ENCODE assay signal across 10 cellular contexts in genomic region chr15:45117327-45118130, GRCh38. TPM values are rescaled to one million over a fixed set of nuclear protein-coding genes. Genes with fewer than 3 reads are reported as not detected.
DNase-seq lines count a peak whose midpoint lies in the region; ATAC-seq, FAIRE-seq and TF ChIP-seq lines count a peak whose summit lies in the region.
"Had no signal": no experiment of that assay in that cellular context is flagged by ENCODE, and none has a peak within 500 bp of the region (broad histone marks: within the 10 kb centered on the region; RNA-seq: fewer than 3 reads in every experiment).

No MANE protein-coding gene starts in this region.

- H3K9me3 ChIP-seq in kidney (ENCODE audit: control insufficient read depth in 1 of 2, low read length in 2 of 2) = no peaks in the 10 kb centered on the region
- H3K9me3 ChIP-seq in subcutaneous abdominal adipose tissue (ENCODE audit: control insufficient read depth in 5 of 5, low read length in 5 of 5) = no peaks in the 10 kb centered on the region

- FAIRE-seq in kidney (lab: Jason Lieb, UNC) (no peak), D721Med (lab: Jason Lieb, UNC) (no peak)

- no peak for TF ChIP-seq CTCF in kidney (IDR thresholded peaks at IDR 0.05; ENCODE audit: borderline replicate concordance, extremely low read depth, insufficient read depth)
- no peak for TF ChIP-seq CTCF in GM13976 (IDR thresholded peaks at IDR 0.05; ENCODE audit: borderline replicate concordance, control extremely low read depth, extremely low read depth, insufficient read depth, missing control alignments)
- TF ChIP-seq CTCF in D721Med (IDR thresholded peaks at IDR 0.05; ENCODE audit: insufficient read depth, missing control alignments) = no peak

- H3K4me3 ChIP-seq in kidney (ENCODE audit: low read length in 2 of 2) (peak overlapping the region; percentile 9 to 34), subcutaneous abdominal adipose tissue (ENCODE audit: low read depth in 1 of 5, low read length in 5 of 5) (peak overlapping the region; percentile 36 to 54 (median 42))

- intact Hi-C loops in kidney (cut with DNase I) = no loop called here

- ATAC-seq in T-cell (replicated peaks in 1 of 4) = peak; percentile 5 to 29 (median 10)

- POLR2A ChIA-PET in T-cell (lab: Charles Lee) = interaction anchor here in 1 of 2 donors (0.6 kb wide), 1 partner anchor 71 kb away, joined by 3 read pairs; the partner anchor contains the start of gene SHF

- CTCF ChIA-PET in T-cell (lab: Charles Lee) = interaction anchor here (0.5 to 1.5 kb wide), 16 partner anchors 8 to 542 kb away, joined by 3 to 19 read pairs (median 4); partner anchors contain the start of genes BLOC1S6 (in 1 of the 2), DUOX1 (in 1 of the 2) and DUOXA1 (in 1 of the 2)

- peaks cover 0 to 31% of the 10 kb centered on the region in 2 donors for H3K4me1 ChIP-seq in kidney (ENCODE audit: control insufficient read depth in 1 of 2, insufficient read depth in 1 of 2, low read depth in 1 of 2, low read length in 2 of 2)
- peaks cover 1 to 31% (median 27%) of the 10 kb centered on the region in 5 donors for H3K4me1 ChIP-seq in subcutaneous abdominal adipose tissue (ENCODE audit: control insufficient read depth in 5 of 5, insufficient read depth in 5 of 5, low read length in 5 of 5)

- no peak overlapping the region for H3K9ac ChIP-seq in kidney (ENCODE audit: low read length in 2 of 2)
- peak overlapping the region in 2 of 5 donors; percentile 10 to 37 for H3K9ac ChIP-seq in subcutaneous abdominal adipose tissue (ENCODE audit: low read length in 5 of 5)

- H3K4me3 Mint-ChIP-seq in T-helper 2 cell treated with Interferon-gamma antibody and Interleukin-4, amounts not matched to agents 5 μg/mL and 100 μg/mL, for 36 hours = peak overlapping the region; percentile 72
- peak overlapping the region; percentile 63 to 72 (median 71) for H3K4me3 Mint-ChIP-seq in T-cell

- no peak overlapping the region for H3K27ac Mint-ChIP-seq in T-helper 2 cell treated with Interferon-gamma antibody and Interleukin-4, amounts not matched to agents 5 μg/mL and 100 μg/mL, for 36 hours
- peak overlapping the region in 1 of 2 donors; percentile 55 for H3K27ac Mint-ChIP-seq in T-cell

- no peak overlapping the region for H3K27ac ChIP-seq in kidney (ENCODE audit: low read depth in 2 of 2, low read length in 2 of 2)
- H3K27ac ChIP-seq in subcutaneous abdominal adipose tissue (ENCODE audit: low read depth, low read length) = no peak overlapping the region

- H3K36me3 ChIP-seq in kidney (ENCODE audit: control insufficient read depth in 1 of 2, insufficient read depth in 2 of 2, low read length in 2 of 2) (no peaks in the 10 kb centered on the region), subcutaneous abdominal adipose tissue (ENCODE audit: control insufficient read depth in 5 of 5, insufficient read depth in 5 of 5, low read length in 5 of 5) (no peaks in the 10 kb centered on the region)

- peaks cover 6% of the 10 kb centered on the region for H3K4me1 Mint-ChIP-seq in T-helper 2 cell treated with Interferon-gamma antibody and Interleukin-4, amounts not matched to agents 5 μg/mL and 100 μg/mL, for 36 hours (ENCODE audit: low read depth)
- peaks cover 40 to 49% (median 43%) of the 10 kb centered on the region in 3 donors for H3K4me1 Mint-ChIP-seq in T-cell

- H3K9me3 Mint-ChIP-seq in T-helper 2 cell treated with Interferon-gamma antibody and Interleukin-4, amounts not matched to agents 5 μg/mL and 100 μg/mL, for 36 hours = no peaks in the 10 kb centered on the region
- no peaks in the 10 kb centered on the region for H3K9me3 Mint-ChIP-seq in T-cell

- in situ Hi-C loops in GM13976 (cut with MboI; ENCODE audit: low sequenced_read_pairs, unreplicated experiment) = loop anchor here (25.0 kb wide), 1 partner anchor 155 kb away; the partner anchor contains the start of gene TERB2

- peaks cover 64% of the 10 kb centered on the region for H3K27me3 Mint-ChIP-seq in T-helper 2 cell treated with Interferon-gamma antibody and Interleukin-4, amounts not matched to agents 5 μg/mL and 100 μg/mL, for 36 hours (ENCODE audit: low read depth)
- H3K27me3 Mint-ChIP-seq in T-cell = peaks cover 63 to 79% of the 10 kb centered on the region in 2 donors

- H3K36me3 Mint-ChIP-seq in T-helper 2 cell treated with Interferon-gamma antibody and Interleukin-4, amounts not matched to agents 5 μg/mL and 100 μg/mL, for 36 hours (ENCODE audit: low read depth) = no peaks in the 10 kb centered on the region
- H3K36me3 Mint-ChIP-seq in T-cell = no peaks in the 10 kb centered on the region

- H3K27me3 ChIP-seq in subcutaneous abdominal adipose tissue (ENCODE audit: control insufficient read depth in 5 of 5, insufficient read depth in 4 of 5, low read length in 5 of 5) = peaks cover 49 to 79% (median 67%) of the 10 kb centered on the region in 5 donors

- DNase-seq in T-helper 2 cell treated with Interferon-gamma antibody and Interleukin-4, amounts not matched to agents 5 μg/mL and 100 μg/mL, for 36 hours (ENCODE audit: low spot score) = no peak
- no peak for DNase-seq in T-helper 2 cell
- DNase-seq in T-cell = no peak
- peak; percentile 75 for DNase-seq in kidney
- DNase-seq in NCI-H1048 (lab: John Stamatoyannopoulos, UW) = no peak
- DNase-seq in GM13976 (ENCODE audit: low spot score) = no peak
- DNase-seq in D721Med (ENCODE audit: insufficient read length, low spot score) = no peak

RNA-seq across cellular contexts. Expression of gene DUOXA2, which starts 3.4 kb away (rescaled TPM):
- total RNA-seq in T-cell = not detected
- not detected for total RNA-seq in kidney
- polyA plus RNA-seq in kidney (ENCODE audit: insufficient read depth, low read depth, low replicate concordance) = 0.37 TPM
- total RNA-seq: liver, subcutaneous adipose tissue had no signal

RNA-seq across cellular contexts. Expression of gene DUOX2, which starts 3.6 kb away (rescaled TPM):
- total RNA-seq in T-cell = under 1 TPM in 3 of 5 donors, not detected in 2; 0.10 to 0.16 (median 0.12) TPM
- total RNA-seq in kidney = 0.28 TPM
- 0.26 TPM for polyA plus RNA-seq in kidney (ENCODE audit: insufficient read depth, low read depth, low replicate concordance)

RNA-seq across cellular contexts. Expression of gene DUOXA1, which starts 12.2 kb away (rescaled TPM):
- 1 to 10 TPM in 2 of 5 donors, under 1 TPM in 3; 0.40 to 1.6 (median 0.91) TPM for total RNA-seq in T-cell
- total RNA-seq in kidney = 1.4 TPM
- polyA plus RNA-seq in kidney (ENCODE audit: insufficient read depth, low read depth, low replicate concordance) = 0.52 TPM
- total RNA-seq: liver had no signal

RNA-seq across cellular contexts. Expression of gene DUOX1, which starts 12.3 kb away (rescaled TPM):
- total RNA-seq in T-cell = under 1 TPM in 4 of 5 donors, not detected in 1; 0.21 to 0.67 (median 0.34) TPM
- total RNA-seq in kidney = 1.6 TPM
- polyA plus RNA-seq in kidney (ENCODE audit: insufficient read depth, low read depth, low replicate concordance) = 0.26 TPM
